Comparison of ENCODE assay signal across 35 cellular contexts in genomic region chr19:38445362-38445761, GRCh38. TPM values are rescaled to one million over a fixed set of nuclear protein-coding genes. Genes with fewer than 3 reads are reported as not detected.
"Had no signal": no experiment of that assay in that cellular context is flagged by ENCODE, and none has a peak within 500 bp of the region (broad histone marks: within the 10 kb centered on the region; RNA-seq: fewer than 3 reads in every experiment).

No MANE protein-coding gene starts in this region.

- H3K9me3 Mint-ChIP-seq: activated CD4-positive, alpha-beta memory T cell treated with anti-CD3 and anti-CD28 coated beads for 36 hours; activated naive CD4-positive, alpha-beta T cell treated with anti-CD3 and anti-CD28 coated beads for 36 hours; activated naive CD4-positive, alpha-beta T cell treated with anti-CD3 and anti-CD28 coated beads, Interleukin-2, amount 50 U/mL, for 72 hours; activated T-cell treated with anti-CD3 and anti-CD28 coated beads, Interleukin-2, amount 50 U/mL, for 72 hours had no signal

- H3K27me3 ChIP-seq: brain microvascular endothelial cell, SJCRH30 had no signal

- H3K4me1 ChIP-seq: SJCRH30 had no signal

- H3K27ac ChIP-seq: brain microvascular endothelial cell, KMS-11, SJCRH30, SK-N-MC had no signal

- H3K9me3 ChIP-seq: SJCRH30 had no signal

- H3K4me2 ChIP-seq: KMS-11 had no signal

- ATAC-seq: activated naive CD4-positive, alpha-beta T cell treated with anti-CD3 and anti-CD28 coated beads, Interleukin-2, amount 50 U/mL, for 72 hours; activated T-cell treated with anti-CD3 and anti-CD28 coated beads, Interleukin-2, amount 50 U/mL, for 72 hours; Panc1 had no signal

- H3K27ac Mint-ChIP-seq: activated B cell treated with CpG ODN at 0.5 μM for 24 hours; activated CD4-positive, alpha-beta memory T cell treated with anti-CD3 and anti-CD28 coated beads for 36 hours; activated naive CD4-positive, alpha-beta T cell treated with anti-CD3 and anti-CD28 coated beads for 36 hours; activated naive CD4-positive, alpha-beta T cell treated with anti-CD3 and anti-CD28 coated beads, Interleukin-2, amount 50 U/mL, for 72 hours; activated T-cell treated with anti-CD3 and anti-CD28 coated beads, Interleukin-2, amount 50 U/mL, for 72 hours had no signal

- H3K4me3 ChIP-seq: SJCRH30, SK-N-MC had no signal

- H3K36me3 ChIP-seq: brain microvascular endothelial cell had no signal

- DNase-seq: activated B cell treated with CpG ODN at 0.5 μM for 24 hours; activated CD4-positive, alpha-beta memory T cell treated with anti-CD3 and anti-CD28 coated beads for 36 hours; activated CD4-positive, alpha-beta T cell treated with anti-CD3 and anti-CD28 coated beads for 4 hours; activated CD4-positive, alpha-beta T cell treated with anti-CD3 and anti-CD28 coated beads, Interleukin-2, amount 50 U/mL, for 1 hour; activated CD4-positive, CD25-positive, alpha-beta regulatory T cell treated with anti-CD3 and anti-CD28 coated beads, Interleukin-2, amount 50 U/mL, for 72 hours; activated gamma-delta T cell treated with Interleukin-2 at 50 U/mL for 16 hours; activated naive CD4-positive, alpha-beta T cell treated with anti-CD3 and anti-CD28 coated beads for 36 hours; activated T-cell treated with anti-CD3 and anti-CD28 coated beads, Interleukin-2, amount 50 U/mL, for 1 hour; activated T-cell treated with anti-CD3 and anti-CD28 coated beads, Interleukin-2, amount 50 U/mL, for 72 hours; amniotic stem cell; aorta; brain microvascular endothelial cell; central memory CD4-positive, alpha-beta T cell; MM.1S; MV-4-11; NCI-H1092; NCI-H1417; NCI-H146; NCI-H187 treated with DMSO at 0.1 percent for 48 hours; NCI-H2081; NCI-H2171 treated with DMSO at 0.1 percent for 48 hours; NCI-H226; NCI-H446 treated with DMSO at 0.1 percent for 48 hours; NCI-H524; NCI-H69; NCI-H82; SHP77; SJCRH30; T1000 had no signal

- H3K4me3 Mint-ChIP-seq: activated B cell treated with CpG ODN at 0.5 μM for 24 hours; activated CD4-positive, alpha-beta memory T cell treated with anti-CD3 and anti-CD28 coated beads for 36 hours; activated naive CD4-positive, alpha-beta T cell treated with anti-CD3 and anti-CD28 coated beads for 36 hours; activated T-cell treated with anti-CD3 and anti-CD28 coated beads, Interleukin-2, amount 50 U/mL, for 72 hours had no signal

- H3K36me3 Mint-ChIP-seq: activated CD4-positive, alpha-beta memory T cell treated with anti-CD3 and anti-CD28 coated beads for 36 hours; activated naive CD4-positive, alpha-beta T cell treated with anti-CD3 and anti-CD28 coated beads, Interleukin-2, amount 50 U/mL, for 72 hours had no signal

- H3K9ac ChIP-seq: KMS-11 had no signal

RNA-seq across cellular contexts. Expression of gene RYR1, which starts 11.9 kb away (rescaled TPM):
- total RNA-seq: RPMI7951 had no signal

RNA-seq across cellular contexts. Expression of gene RASGRP4, which starts 19.3 kb away (rescaled TPM):
- total RNA-seq: LHCN-M2, RPMI7951 had no signal
